12 cellular contexts compared by ENCODE assay signal in the genomic region with DNA sequence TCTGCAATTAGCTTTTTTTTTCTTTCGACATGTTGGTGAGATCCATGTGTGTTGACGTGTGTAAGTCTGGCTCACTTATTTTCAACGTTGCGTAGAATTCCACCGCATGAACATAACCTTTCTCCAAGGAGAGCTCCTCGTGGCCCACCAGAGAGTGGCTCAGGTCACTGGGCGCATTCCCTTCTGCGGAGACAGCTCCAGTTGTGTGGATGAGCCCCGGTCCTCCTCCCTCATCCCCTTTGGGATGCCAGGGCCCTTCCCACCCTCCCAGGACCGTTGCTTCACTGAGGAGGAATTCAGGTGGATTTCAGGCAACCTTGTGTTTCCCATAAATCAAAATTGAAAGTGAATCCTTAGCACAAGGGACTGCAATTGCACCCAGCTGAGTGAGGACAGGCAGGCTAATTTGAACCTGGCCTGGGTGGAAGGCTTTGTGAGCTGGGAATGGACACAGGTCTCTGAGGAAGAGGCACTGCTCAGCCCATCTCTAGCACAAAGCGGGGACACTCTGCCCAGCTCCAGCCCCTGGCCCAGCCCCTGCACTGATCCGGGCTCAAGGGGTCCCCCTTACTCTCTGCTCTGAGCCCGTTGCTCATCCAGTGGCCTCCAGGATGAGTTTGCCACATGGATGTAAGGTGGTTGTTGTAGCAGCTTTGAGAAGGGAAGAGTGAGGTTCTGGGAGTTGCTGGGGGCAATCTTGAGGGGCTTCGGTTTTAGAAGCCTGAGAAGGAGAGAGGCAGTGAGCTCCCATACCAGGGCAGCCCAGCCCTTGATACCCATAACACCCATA. TPM values are rescaled to one million over a fixed set of nuclear protein-coding genes. Genes with fewer than 3 reads are reported as not detected.
A peak's percentile ranks its signal among the peaks of the same experiment; 100 is the strongest.
DNase-seq lines count a peak whose midpoint lies in the region; ATAC-seq and TF ChIP-seq lines count a peak whose summit lies in the region.
"Had no signal": no experiment of that assay in that cellular context is flagged by ENCODE, and none has a peak within 500 bp of the region (broad histone marks: within the 10 kb centered on the region; RNA-seq: fewer than 3 reads in every experiment).

No MANE protein-coding gene starts in this region.

- POLR2A ChIA-PET in IMR-90 (lab: Charles Lee; ENCODE audit: unreplicated experiment): no interaction called here

- H3K4ac ChIP-seq in IMR-90 (ENCODE audit: low read depth, low read length) (no peak overlapping the region), neuronal stem cell (ENCODE audit: low read length) (no peak overlapping the region)

- no peak overlapping the region for H3K27ac Mint-ChIP-seq in endodermal cell

- H4K91ac ChIP-seq in IMR-90 (ENCODE audit: insufficient read depth, low read depth, low read length) (no peak overlapping the region), neuronal stem cell (ENCODE audit: low read depth, low read length, poor library complexity) (no peak overlapping the region)

- H3K27ac ChIP-seq in IMR-90 (ENCODE audit: insufficient read depth, low read length) (no peak overlapping the region), endodermal cell (ENCODE audit: low read depth, low read length) (no peak overlapping the region), neuronal stem cell (replicated peaks; ENCODE audit: low read length) (no peak overlapping the region), upper lobe of right lung (no peak overlapping the region)
- H3K27ac ChIP-seq: BLaER1 treated with 17β-estradiol and CSF1 and Interleukin-3, amounts not matched to agents 10 nM and 100 nM had no signal

- H3K18ac ChIP-seq in IMR-90 (ENCODE audit: low read depth, low read length): no peak overlapping the region
- H3K18ac ChIP-seq in neuronal stem cell (ENCODE audit: low read length): peak overlapping the region; percentile 62

- no peaks in the 10 kb centered on the region for H3K9me3 ChIP-seq in IMR-90 (ENCODE audit: control insufficient read depth, insufficient read depth, low read length)
- no peaks in the 10 kb centered on the region for H3K9me3 ChIP-seq in endodermal cell (ENCODE audit: control insufficient read depth, low read length)
- H3K9me3 ChIP-seq in neuronal stem cell (replicated peaks in 1 of 2; ENCODE audit: control insufficient read depth in 2 of 2, insufficient read depth in 1 of 2, low read depth in 1 of 2, low read length in 2 of 2): no peaks in the 10 kb centered on the region
- H3K9me3 ChIP-seq in upper lobe of right lung: no peaks in the 10 kb centered on the region
- H3K9me3 ChIP-seq: BLaER1 treated with 17β-estradiol and CSF1 and Interleukin-3, amounts not matched to agents 10 nM and 100 nM; HAP-1 had no signal

- no peak overlapping the region for H2BK12ac ChIP-seq in neuronal stem cell (ENCODE audit: low read length)

- H2BK20ac ChIP-seq in IMR-90 (ENCODE audit: low read depth, low read length): 0 out of 2 replicates have a peak overlapping the region, but pooled peaks have one; percentile 34

- H2AK9ac ChIP-seq in IMR-90 (replicated peaks; ENCODE audit: low read depth, low read length, poor library complexity): no peak overlapping the region

- no peak overlapping the region for H2BK5ac ChIP-seq in IMR-90 (ENCODE audit: low read depth, low read length, poor library complexity, severe bottlenecking)
- no peak overlapping the region for H2BK5ac ChIP-seq in neuronal stem cell (ENCODE audit: low read length)

- DNase-seq in IMR-90: no peak
- DNase-seq in endodermal cell: peak; percentile 30
- DNase-seq in neuronal stem cell (ENCODE audit: low spot score): no peak
- peak; percentile 38 for DNase-seq in upper lobe of right lung
- DNase-seq in NCI-H1092 (lab: John Stamatoyannopoulos, UW): no peak
- DNase-seq in SIG-M5 treated with dmso at 0.1 percent for 504 hours (lab: John Stamatoyannopoulos, UW; ENCODE audit: unreplicated experiment): no peak
- DNase-seq: AML-193; CD4-positive, CD25-positive, alpha-beta regulatory T cell; DMS53; GF-D8 had no signal

- no peak overlapping the region for H3K14ac ChIP-seq in IMR-90 (replicated peaks; ENCODE audit: low read depth, low read length)
- H3K14ac ChIP-seq in neuronal stem cell (ENCODE audit: low read length): no peak overlapping the region

- H3K4me1 Mint-ChIP-seq in endodermal cell: peaks cover 16% of the 10 kb centered on the region
- H3K4me1 Mint-ChIP-seq: CD4-positive, CD25-positive, alpha-beta regulatory T cell had no signal

- peaks cover 16% of the 10 kb centered on the region for H3K9me1 ChIP-seq in IMR-90 (ENCODE audit: insufficient read depth, low read length)

- CTCF ChIA-PET in IMR-90 (lab: Yijun Ruan, JAX): no interaction called here

- H3K79me1 ChIP-seq in IMR-90 (ENCODE audit: low read depth in 1 of 2, low read length in 2 of 2) (no peaks in the 10 kb centered on the region), neuronal stem cell (ENCODE audit: low read depth, low read length) (no peaks in the 10 kb centered on the region)

- H2AFZ ChIP-seq in IMR-90 (replicated peaks; ENCODE audit: low read length, poor library complexity) (peak overlapping the region; percentile 69), neuronal stem cell (ENCODE audit: low read length) (no peak overlapping the region)

- no peak overlapping the region for H4K5ac ChIP-seq in IMR-90 (ENCODE audit: low read depth, low read length)

- no peaks in the 10 kb centered on the region for H3K36me3 Mint-ChIP-seq in endodermal cell (ENCODE audit: low read depth)

- H4K8ac ChIP-seq in IMR-90 (ENCODE audit: low read depth in 2 of 2, low read length in 2 of 2): no peak overlapping the region
- no peak overlapping the region for H4K8ac ChIP-seq in neuronal stem cell (ENCODE audit: low read depth, low read length)

- H2BK120ac ChIP-seq in IMR-90 (ENCODE audit: low read depth, low read length) (no peak overlapping the region), neuronal stem cell (ENCODE audit: low read depth, low read length) (peak overlapping the region; percentile 69)

- H3K36me3 ChIP-seq in IMR-90 (ENCODE audit: control insufficient read depth, insufficient read depth, low read length) (no peaks in the 10 kb centered on the region), endodermal cell (ENCODE audit: control insufficient read depth, insufficient read depth, low read length) (no peaks in the 10 kb centered on the region), neuronal stem cell (replicated peaks in 1 of 2; ENCODE audit: control insufficient read depth in 2 of 2, insufficient read depth in 2 of 2, low read length in 2 of 2) (no peaks in the 10 kb centered on the region), upper lobe of right lung (no peaks in the 10 kb centered on the region)
- H3K36me3 ChIP-seq: BLaER1 treated with 17β-estradiol and CSF1 and Interleukin-3, amounts not matched to agents 10 nM and 100 nM; HAP-1 had no signal

- ATAC-seq in IMR-90 (ENCODE audit: low read depth): no peak
- ATAC-seq in upper lobe of right lung: no peak

- no peak overlapping the region for H3K56ac ChIP-seq in IMR-90 (ENCODE audit: extremely low read depth, insufficient read depth, low read length)

- no peaks in the 10 kb centered on the region for H3K27me3 Mint-ChIP-seq in endodermal cell (ENCODE audit: insufficient read depth)
- H3K27me3 Mint-ChIP-seq: CD4-positive, CD25-positive, alpha-beta regulatory T cell had no signal

- no peaks in the 10 kb centered on the region for H3K9me3 Mint-ChIP-seq in endodermal cell
- H3K9me3 Mint-ChIP-seq: CD4-positive, CD25-positive, alpha-beta regulatory T cell had no signal

- TF ChIP-seq RAD21 in IMR-90 (IDR thresholded peaks at IDR 0.05; ENCODE audit: low read length): no peak

- TF ChIP-seq CTCF in IMR-90 (conservative IDR thresholded peaks at IDR 0.05; ENCODE audit: low read depth, low read length): no peak
- no peak for TF ChIP-seq CTCF in endodermal cell (conservative IDR thresholded peaks at IDR 0.05)
- no peak for TF ChIP-seq CTCF in upper lobe of right lung (IDR thresholded peaks at IDR 0.05)

- intact Hi-C loops in IMR-90 (cut with micrococcal nuclease) (no loop called here), upper lobe of right lung (cut with DNase I) (no loop called here)

- dilution Hi-C loops in IMR-90 (cut with HindIII; ENCODE audit: low sequenced_read_pairs, unreplicated experiment): no loop called here

- no peak overlapping the region for H3K4me2 ChIP-seq in IMR-90 (ENCODE audit: low read depth, low read length)
- H3K4me2 ChIP-seq in neuronal stem cell (ENCODE audit: insufficient read depth, low read length, poor library complexity, severe bottlenecking): no peak overlapping the region

- peaks cover 2% of the 10 kb centered on the region; the same call in 1 of the 2 replicates for H4K20me1 ChIP-seq in IMR-90 (ENCODE audit: insufficient read depth, low read length)
- H4K20me1 ChIP-seq: BLaER1 treated with 17β-estradiol and CSF1 and Interleukin-3, amounts not matched to agents 10 nM and 100 nM had no signal

- in situ Hi-C loops in IMR-90 (cut with MboI; ENCODE audit: low sequenced_read_pairs): loop anchor here (10.0 kb wide), 1 partner anchor 385 kb away; no protein-coding TSS in a partner anchor

- H2AK5ac ChIP-seq in IMR-90 (ENCODE audit: low read depth, low read length) (no peak overlapping the region), neuronal stem cell (ENCODE audit: low read depth, low read length) (peak overlapping the region; percentile 10)

- H3K4me3 Mint-ChIP-seq in endodermal cell: no peak overlapping the region
- H3K4me3 Mint-ChIP-seq: CD4-positive, CD25-positive, alpha-beta regulatory T cell had no signal

- H3K4me1 ChIP-seq in IMR-90 (ENCODE audit: control insufficient read depth, insufficient read depth, low read length): peaks cover 18% of the 10 kb centered on the region
- H3K4me1 ChIP-seq in endodermal cell (ENCODE audit: control insufficient read depth, insufficient read depth, low read length): peaks cover 4% of the 10 kb centered on the region
- peaks cover 6 to 13% of the 10 kb centered on the region in 2 donors for H3K4me1 ChIP-seq in neuronal stem cell (ENCODE audit: control insufficient read depth in 2 of 2, insufficient read depth in 1 of 2, low read depth in 1 of 2, low read length in 2 of 2)
- H3K4me1 ChIP-seq in upper lobe of right lung: peaks cover 12% of the 10 kb centered on the region
- H3K4me1 ChIP-seq: HAP-1 had no signal

- no peak for TF ChIP-seq POLR2A in IMR-90 (IDR thresholded peaks at IDR 0.05; ENCODE audit: low read depth, low read length)

- H3K4me3 ChIP-seq in IMR-90 (ENCODE audit: insufficient read depth, low read depth, low read length) (no peak overlapping the region), endodermal cell (ENCODE audit: low read length) (no peak overlapping the region), neuronal stem cell (ENCODE audit: low read length in 2 of 2) (no peak overlapping the region), upper lobe of right lung (no peak overlapping the region)
- H3K4me3 ChIP-seq: BLaER1 treated with 17β-estradiol and CSF1 and Interleukin-3, amounts not matched to agents 10 nM and 100 nM; HAP-1 had no signal

- BruUV-seq in IMR-90 (replicated peaks; lab: Mats Ljungman, UMichigan): no TSS peak

- H3K9ac ChIP-seq in IMR-90 (ENCODE audit: low read depth, low read length) (no peak overlapping the region), endodermal cell (ENCODE audit: extremely low read depth, low read length, poor library complexity, severe bottlenecking) (no peak overlapping the region), neuronal stem cell (ENCODE audit: low read depth, low read length, poor library complexity) (no peak overlapping the region)
- H3K9ac ChIP-seq: BLaER1 treated with 17β-estradiol and CSF1 and Interleukin-3, amounts not matched to agents 10 nM and 100 nM had no signal

- WGBS in IMR-90 (ENCODE audit: extremely low coverage in 2 of 2, insufficient read length in 1 of 2), 2 experiments: 95% methylated on average over 4 of the region's 14 CpGs; no CpG with 5 or more reads in 1 of the 2 experiments
- 85 to 95% methylated on average over 8 to 14 of the region's 14 CpGs for whole genome bisulfite sequencing in endodermal cell (ENCODE audit: insufficient coverage in 1 of 2, insufficient read length in 1 of 2), 2 experiments
- no CpG with 5 or more reads among the region's 14 CpGs for WGBS in neuronal stem cell (ENCODE audit: extremely low coverage in 2 of 2, insufficient read length in 2 of 2, insufficient replicate concordance in 1 of 2), 2 donors

- H2BK15ac ChIP-seq in IMR-90 (ENCODE audit: low read depth, low read length) (no peak overlapping the region), neuronal stem cell (ENCODE audit: low read length) (peak overlapping the region; percentile 82)

- H3K27me3 ChIP-seq in IMR-90 (ENCODE audit: control insufficient read depth, insufficient read depth, low read length) (peaks cover 6% of the 10 kb centered on the region; the same call in 1 of the 2 replicates), endodermal cell (ENCODE audit: control insufficient read depth, insufficient read depth, low read length, poor library complexity, severe bottlenecking) (no peaks in the 10 kb centered on the region), neuronal stem cell (ENCODE audit: control insufficient read depth in 3 of 3, insufficient read depth in 3 of 3, low read depth in 1 of 3, low read length in 3 of 3) (no peaks in the 10 kb centered on the region), upper lobe of right lung (no peaks in the 10 kb centered on the region)
- H3K27me3 ChIP-seq: BLaER1 treated with 17β-estradiol and CSF1 and Interleukin-3, amounts not matched to agents 10 nM and 100 nM had no signal

- H3K23ac ChIP-seq in IMR-90 (ENCODE audit: low read depth, low read length): no peak overlapping the region
- H3K23ac ChIP-seq in neuronal stem cell (ENCODE audit: low read depth, low read length, poor library complexity): no peak overlapping the region

RNA-seq across cellular contexts. Expression of a gene that starts 57.8 kb away (rescaled TPM):
- total RNA-seq in IMR-90 (2012; rRNA removed) (0.18 TPM in 1 of 2 replicates, not detected in the other), endodermal cell (10 to 100 TPM; 13.4 to 24.2 TPM), upper lobe of right lung (6.4 TPM)
- polyA plus RNA-seq in IMR-90 (2012; rRNA removed): 0.05 and 0.09 TPM in 2 replicates
- polyA plus RNA-seq in IMR-90 (2012; cell fraction: cytosol; rRNA removed): 0.10 TPM in 1 of 2 replicates, not detected in the other
- 0.18 and 0.31 TPM in 2 replicates for polyA plus RNA-seq in IMR-90 (2012; cell fraction: nucleus; rRNA removed; ENCODE audit: low replicate concordance)
- 6.8 TPM for polyA plus RNA-seq in endodermal cell (2013, experiment 1 of 2)
- 7.2 TPM for polyA plus RNA-seq in endodermal cell (2013, experiment 2 of 2)
- 2.1 TPM for polyA plus RNA-seq in neuronal stem cell (2013, experiment 1 of 2)
- polyA plus RNA-seq in neuronal stem cell (2013, experiment 2 of 2): 2.5 TPM
- total RNA-seq: CD4-positive, CD25-positive, alpha-beta regulatory T cell had no signal

Comparison
In these comparisons a context has a peak if more than half of its experiments do, and no peak if none do; other contexts are left out.
1. DNase-seq: peak in endodermal cell (single experiment) and upper lobe of right lung (single experiment); none in IMR-90 (single experiment), neuronal stem cell (single experiment), NCI-H1092 (single experiment) and SIG-M5 treated with dmso at 0.1 percent for 504 hours (single experiment).